9 cellular contexts compared by ENCODE assay signal in the genomic region with DNA sequence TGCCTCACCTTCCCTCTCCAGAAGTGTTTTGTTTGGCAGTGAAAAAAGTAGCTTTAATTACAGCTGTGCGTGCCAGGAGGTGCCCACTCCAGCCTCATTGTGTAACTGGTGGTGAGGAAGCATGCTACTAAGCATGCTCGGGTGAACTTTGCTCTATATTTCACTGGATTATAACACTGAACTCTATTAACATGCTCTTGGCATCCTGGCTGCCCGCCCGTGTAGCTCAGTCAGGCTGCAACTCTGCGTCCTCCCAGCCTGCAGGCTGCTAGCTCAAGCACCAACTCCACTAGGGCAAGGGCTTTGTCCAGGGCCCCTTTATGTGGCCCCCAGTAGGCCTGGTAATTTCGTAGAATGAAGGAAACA. TPM values are rescaled to one million over a fixed set of nuclear protein-coding genes. Genes with fewer than 3 reads are reported as not detected.
DNase-seq lines count a peak whose midpoint lies in the region; ATAC-seq and TF ChIP-seq lines count a peak whose summit lies in the region.
"Had no signal": no experiment of that assay in that cellular context is flagged by ENCODE, and none has a peak within 500 bp of the region (broad histone marks: within the 10 kb centered on the region; RNA-seq: fewer than 3 reads in every experiment).

No MANE protein-coding gene starts in this region.

- H3K9ac ChIP-seq in mammary epithelial cell (ENCODE audit: insufficient read depth, low read length): no peak overlapping the region

- H3K79me2 ChIP-seq in mammary epithelial cell (ENCODE audit: insufficient read depth, low read length): no peaks in the 10 kb centered on the region

- H3K4me2 ChIP-seq in mammary epithelial cell (ENCODE audit: insufficient read depth, low read depth, low read length): peak overlapping the region; percentile 48

- H3K4me1 ChIP-seq in mammary epithelial cell (ENCODE audit: insufficient read depth, low read length) (peaks cover 21% of the 10 kb centered on the region), stomach (peaks cover 40 to 62% (median 57%) of the 10 kb centered on the region in 4 donors), tibial artery (peaks cover 0 to 5% (median 0%) of the 10 kb centered on the region in 4 donors)

- TF ChIP-seq CTCF in mammary epithelial cell (conservative IDR thresholded peaks at IDR 0.05 in 1 of 2, IDR thresholded peaks at IDR 0.05 in 1 of 2; ENCODE audit: extremely low read depth in 1 of 2, insufficient read depth in 1 of 2, low read depth in 1 of 2, low read length in 2 of 2) (no peak), stomach (IDR thresholded peaks at IDR 0.05) (no peak), tibial artery (IDR thresholded peaks at IDR 0.05) (no peak)

- peak overlapping the region; percentile 63 for H2AFZ ChIP-seq in mammary epithelial cell (ENCODE audit: low read depth, low read length)

- intact Hi-C loops in mammary epithelial cell (cut with micrococcal nuclease): loop anchor here (1.0 kb wide), 2 partner anchors 10 to 34 kb away; partner anchors contain the start of gene IMPA2
- intact Hi-C loops in stomach (cut with DNase I; ENCODE audit: low total_unique reads): no loop called here
- intact Hi-C loops in tibial artery (cut with DNase I; ENCODE audit: low total_unique reads): no loop called here

- dilution Hi-C loops in mammary epithelial cell (cut with HindIII; ENCODE audit: low sequenced_read_pairs): no loop called here

- H3K36me3 ChIP-seq in mammary epithelial cell (ENCODE audit: insufficient read depth, low read length): no peaks in the 10 kb centered on the region
- peaks cover 23 to 85% (median 59%) of the 10 kb centered on the region in 4 donors for H3K36me3 ChIP-seq in stomach
- H3K36me3 ChIP-seq in tibial artery: peaks cover 7 to 50% (median 30%) of the 10 kb centered on the region in 3 donors

- H3K27ac ChIP-seq in mammary epithelial cell (ENCODE audit: insufficient read depth, low read depth, low read length) (no peak overlapping the region), stomach (peak overlapping the region; percentile 37 to 88 (median 85)), tibial artery (no peak overlapping the region)

- no TSS peak for BruUV-seq in mammary epithelial cell (replicated peaks; lab: Mats Ljungman, UMichigan)

- TF ChIP-seq EP300 in stomach (IDR thresholded peaks at IDR 0.05): no peak

- H3K27me3 ChIP-seq in mammary epithelial cell (ENCODE audit: insufficient read depth, low read length): no peaks in the 10 kb centered on the region
- H3K27me3 ChIP-seq in stomach: no peaks in the 10 kb centered on the region
- no peaks in the 10 kb centered on the region for H3K27me3 ChIP-seq in tibial artery

- no peak for ATAC-seq in HG03196 (IDR thresholded peaks at IDR 0.05; ENCODE audit: unreplicated experiment)
- ATAC-seq: activated CD8-positive, alpha-beta memory T cell treated with anti-CD3 and anti-CD28 coated beads, Interleukin-2, amount 10 ng/mL, durations not matched to agents 7 days and 5 days had no signal

- H3K9me3 ChIP-seq in mammary epithelial cell (replicated peaks; ENCODE audit: insufficient read depth, low read length) (no peaks in the 10 kb centered on the region), stomach (no peaks in the 10 kb centered on the region), tibial artery (no peaks in the 10 kb centered on the region)

- DNase-seq in MV-4-11 (lab: John Stamatoyannopoulos, UW): peak; percentile 52
- peak; percentile 80 for DNase-seq in mammary epithelial cell
- DNase-seq in kidney glomerular epithelial cell (lab: John Stamatoyannopoulos, UW): peak; percentile 40
- DNase-seq in stomach: peak; percentile 86
- DNase-seq in tibial artery: no peak
- DNase-seq in activated CD4-positive, CD25-positive, alpha-beta regulatory T cell treated with anti-CD3 and anti-CD28 coated beads, Interleukin-2, amount 50 U/mL, for 72 hours: no peak
- no peak for DNase-seq in activated naive CD4-positive, alpha-beta T cell (lab: John Stamatoyannopoulos, UW)
- DNase-seq: activated CD8-positive, alpha-beta memory T cell treated with anti-CD3 and anti-CD28 coated beads, Interleukin-2, amount 10 ng/mL, durations not matched to agents 7 days and 5 days had no signal

- in situ Hi-C loops in mammary epithelial cell (cut with MboI; ENCODE audit: low sequenced_read_pairs in 2 of 2): loop anchor here in 1 of 2 donors (25.0 kb wide), 1 partner anchor 353 kb away; no protein-coding TSS in a partner anchor

- TF ChIP-seq POLR2A in stomach (IDR thresholded peaks at IDR 0.05): no peak

- 6% methylated on average over 6 of the region's 6 CpGs for WGBS in mammary epithelial cell (ENCODE audit: low coverage, missing lambda C conversion rate)
- 26 to 36% (median 32%) methylated on average over 6 of the region's 6 CpGs for WGBS in stomach, 5 donors

- H3K4me3 ChIP-seq in mammary epithelial cell (replicated peaks in 1 of 3; ENCODE audit: insufficient read depth in 1 of 3, low read depth in 2 of 3, low read length in 3 of 3) (no peak overlapping the region), stomach (no peak overlapping the region), tibial artery (no peak overlapping the region)

- H4K20me1 ChIP-seq in mammary epithelial cell (ENCODE audit: insufficient read depth, low read length): no peaks in the 10 kb centered on the region

- CTCF ChIA-PET in mammary epithelial cell (lab: Charles Lee; ENCODE audit: low non-redundant PET): interaction anchor here (0.6 kb wide), 2 partner anchors 24 to 32 kb away, joined by 3 read pairs; no protein-coding TSS in a partner anchor

RNA-seq across cellular contexts. Expression of gene IMPA2, which starts 34.4 kb away (rescaled TPM):
- total RNA-seq in mammary epithelial cell (10 to 100 TPM; 16.5 to 41.8 TPM), stomach (100 to 1,000 TPM in 3 of 5 donors, 10 to 100 TPM in 2; 75.2 to 263 (median 138) TPM)
- polyA plus RNA-seq in mammary epithelial cell (23.9 TPM), stomach (10 to 100 TPM; 61.0 to 79.9 (median 64.5) TPM)
- polyA minus RNA-seq in mammary epithelial cell: 33.9 TPM

Comparison
In these comparisons a context has a peak if more than half of its experiments do, and no peak if none do; other contexts are left out.
1. DNase-seq: peak in MV-4-11 (single experiment), mammary epithelial cell (single experiment), kidney glomerular epithelial cell (single experiment) and stomach (single experiment); none in tibial artery (0 of 2), activated CD4-positive, CD25-positive, alpha-beta regulatory T cell treated with anti-CD3 and anti-CD28 coated beads, Interleukin-2, amount 50 U/mL, for 72 hours (single experiment) and activated naive CD4-positive, alpha-beta T cell (0 of 4).
2. H3K27ac ChIP-seq: peak in stomach (5 of 5); none in mammary epithelial cell (single experiment) and tibial artery (0 of 2).